In the genomic region with DNA sequence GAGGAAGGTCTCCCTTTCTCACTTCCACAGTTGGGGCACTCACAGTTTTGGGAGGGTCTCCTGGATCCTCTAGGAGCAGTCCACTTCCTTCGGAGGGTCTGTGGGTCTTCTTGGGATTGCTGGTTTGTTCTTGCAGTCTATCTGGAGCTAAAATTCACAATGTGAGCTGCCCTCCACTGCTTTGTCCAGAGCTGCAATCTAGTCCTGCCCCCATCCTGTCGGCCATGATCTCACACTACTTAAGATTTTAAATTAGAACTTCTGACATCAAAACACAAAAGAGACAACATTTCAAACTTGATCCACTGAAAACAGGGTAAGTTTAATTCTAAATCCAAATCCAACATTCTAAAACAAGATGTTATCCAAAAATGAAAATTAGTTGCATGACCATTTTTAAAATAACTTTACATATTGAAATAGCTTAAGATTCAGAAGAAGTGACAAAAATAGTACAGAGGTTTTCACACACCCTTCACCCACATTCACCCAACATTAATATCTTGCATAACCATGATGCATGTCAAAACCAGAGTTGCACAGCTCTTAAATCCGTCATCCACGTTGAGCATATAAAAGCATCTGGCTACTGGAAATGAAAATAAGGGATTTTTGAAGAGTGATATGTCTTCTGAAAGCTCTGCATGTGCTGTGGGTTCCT, we compare ENCODE assay signal across 1 cellular context.
TF ChIP-seq lines count a peak whose summit lies in the region.

No MANE protein-coding gene starts in this region.

TF ChIP-seq in neural cell, 6 proteins besides CTCF, POLR2A, EP300 and RAD21 (continued from another document):
- no peak for TF ChIP-seq REST (IDR thresholded peaks at IDR 0.05; ENCODE audit: borderline replicate concordance)
- no peak for TF ChIP-seq TAF1 (IDR thresholded peaks at IDR 0.05; ENCODE audit: low read depth)
